ENCODE assay signal across 17 cellular contexts in the genomic region with DNA sequence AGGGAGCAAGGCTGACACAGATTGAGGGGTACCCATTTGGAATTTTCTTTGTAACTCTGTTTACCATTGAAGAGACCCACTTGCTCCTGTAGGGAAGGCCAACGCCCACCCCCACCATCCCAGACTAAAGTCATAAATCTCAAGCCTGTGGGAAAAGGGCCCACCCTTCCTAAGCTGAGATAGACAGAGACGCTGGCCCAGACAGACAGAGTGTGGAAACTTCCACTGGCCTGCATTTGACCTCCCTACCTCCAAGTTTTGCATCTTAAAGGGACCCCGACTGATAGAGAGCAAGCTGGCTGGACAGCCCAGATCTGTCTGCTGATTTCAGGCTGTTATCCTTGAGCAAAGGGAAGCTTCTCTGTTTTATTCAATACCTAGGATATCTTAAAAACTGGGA. TPM values are rescaled to one million over a fixed set of nuclear protein-coding genes. Genes with fewer than 3 reads are reported as not detected.
DNase-seq lines count a peak whose midpoint lies in the region; ATAC-seq and TF ChIP-seq lines count a peak whose summit lies in the region.
"Had no signal": no experiment of that assay in that cellular context is flagged by ENCODE, and none has a peak within 500 bp of the region (broad histone marks: within the 10 kb centered on the region; RNA-seq: fewer than 3 reads in every experiment).

No MANE protein-coding gene starts in this region.

- no peak overlapping the region for H2BK120ac ChIP-seq in mesendoderm (ENCODE audit: low read depth, low read length)

- no peaks in the 10 kb centered on the region for H3K9me3 ChIP-seq in uterus
- H3K9me3 ChIP-seq: suprapubic skin had no signal

- no CpG with 5 or more reads among the region's 3 CpGs for WGBS in mesendoderm (ENCODE audit: extremely low coverage, insufficient coverage, low lambda C conversion rate)

- no peak for TF ChIP-seq POLR2A in uterus (IDR thresholded peaks at IDR 0.05)

- no peak overlapping the region for H3K27ac ChIP-seq in mesendoderm (ENCODE audit: low read depth, low read length)
- H3K27ac ChIP-seq in uterus: peak overlapping the region; percentile 35 to 42
- H3K27ac ChIP-seq: dorsolateral prefrontal cortex, HL-60 had no signal

- no peak overlapping the region for H3K18ac ChIP-seq in mesendoderm (ENCODE audit: low read length)

- no peaks in the 10 kb centered on the region for H3K36me3 ChIP-seq in mesendoderm (ENCODE audit: control insufficient read depth, insufficient read depth, low read length)
- H3K36me3 ChIP-seq in uterus: no peaks in the 10 kb centered on the region
- H3K36me3 ChIP-seq: suprapubic skin had no signal

- no peak overlapping the region for H3K4me2 ChIP-seq in mesendoderm (ENCODE audit: low read length)

- H3K4me3 ChIP-seq in mesendoderm (ENCODE audit: low read length): no peak overlapping the region
- H3K4me3 ChIP-seq in uterus: no peak overlapping the region
- H3K4me3 ChIP-seq: dorsolateral prefrontal cortex, suprapubic skin had no signal

- no peak for ATAC-seq in GM19463 (IDR thresholded peaks at IDR 0.05; ENCODE audit: unreplicated experiment)
- no peak for ATAC-seq in activated CD4-positive, CD25-positive, alpha-beta regulatory T cell treated with anti-CD3 and anti-CD28 coated beads, Interleukin-2, amount 50 U/mL, for 24 hours
- ATAC-seq: PC-3 had no signal

- no peak overlapping the region for H2AK5ac ChIP-seq in mesendoderm (ENCODE audit: low read length)

- no peak for TF ChIP-seq CTCF in uterus (IDR thresholded peaks at IDR 0.05)

- H3K79me1 ChIP-seq in mesendoderm (ENCODE audit: low read length): no peaks in the 10 kb centered on the region

- intact Hi-C loops in uterus (cut with DNase I; ENCODE audit: low total_unique reads): no loop called here

- no peaks in the 10 kb centered on the region for H3K79me2 ChIP-seq in mesendoderm (ENCODE audit: control insufficient read depth, insufficient read depth, low read length)

- H4K5ac ChIP-seq in mesendoderm (ENCODE audit: low read length): no peak overlapping the region

- no peaks in the 10 kb centered on the region for H3K4me1 ChIP-seq in mesendoderm (ENCODE audit: control insufficient read depth, low read depth, low read length)
- H3K4me1 ChIP-seq in uterus: peaks cover 0 to 13% of the 10 kb centered on the region in 2 donors

- no peak overlapping the region for H3K9ac ChIP-seq in mesendoderm (ENCODE audit: low read length)

- no peak overlapping the region for H4K8ac ChIP-seq in mesendoderm (ENCODE audit: low read depth, low read length)

- H3K4ac ChIP-seq in mesendoderm (ENCODE audit: low read depth, low read length): no peak overlapping the region

- no peak overlapping the region for H3K56ac ChIP-seq in mesendoderm (ENCODE audit: low read length)

- DNase-seq in RPMI7951 (ENCODE audit: low read depth) (peak; percentile 85), fibroblast of peridontal ligament (ENCODE audit: extremely low read depth) (peak; percentile 19), mesendoderm (peak; percentile 44), uterus (peak; percentile 39 to 56), GM19238 (ENCODE audit: insufficient read length, low spot score) (no peak)
- DNase-seq: activated naive CD8-positive, alpha-beta T cell treated with anti-CD3 and anti-CD28 coated beads, Interleukin-2, amount 10 ng/mL, durations not matched to agents 7 days and 5 days; COR-L47; dorsolateral prefrontal cortex; head of caudate nucleus; MM.1S; NCI-H2171 treated with DMSO at 0.1 percent for 48 hours; PC-3 had no signal

- H2BK5ac ChIP-seq in mesendoderm (ENCODE audit: low read length): no peak overlapping the region

- no peak overlapping the region for H3K23ac ChIP-seq in mesendoderm (ENCODE audit: low read length)

- no peaks in the 10 kb centered on the region for H3K27me3 ChIP-seq in mesendoderm (ENCODE audit: insufficient read depth, low read length, poor library complexity)
- no peaks in the 10 kb centered on the region for H3K27me3 ChIP-seq in uterus
- H3K27me3 ChIP-seq: suprapubic skin had no signal

- no peak overlapping the region for H2BK15ac ChIP-seq in mesendoderm (replicated peaks; ENCODE audit: low read depth)

RNA-seq across cellular contexts. Expression of gene SLC14A2, which starts 48.2 kb away (rescaled TPM):
- total RNA-seq in RPMI7951 (2014; rRNA removed; shearing (Covaris generic)): 0.48 and 0.59 TPM in 2 replicates
- 0.08 TPM for polyA plus RNA-seq in mesendoderm (2013, experiment 1 of 2)
- 0.11 TPM for polyA plus RNA-seq in mesendoderm (2013, experiment 2 of 2)
- not detected for total RNA-seq in uterus
- total RNA-seq: mononuclear cell, PC-3 had no signal
